17 cellular contexts compared by ENCODE assay signal in the genomic region with DNA sequence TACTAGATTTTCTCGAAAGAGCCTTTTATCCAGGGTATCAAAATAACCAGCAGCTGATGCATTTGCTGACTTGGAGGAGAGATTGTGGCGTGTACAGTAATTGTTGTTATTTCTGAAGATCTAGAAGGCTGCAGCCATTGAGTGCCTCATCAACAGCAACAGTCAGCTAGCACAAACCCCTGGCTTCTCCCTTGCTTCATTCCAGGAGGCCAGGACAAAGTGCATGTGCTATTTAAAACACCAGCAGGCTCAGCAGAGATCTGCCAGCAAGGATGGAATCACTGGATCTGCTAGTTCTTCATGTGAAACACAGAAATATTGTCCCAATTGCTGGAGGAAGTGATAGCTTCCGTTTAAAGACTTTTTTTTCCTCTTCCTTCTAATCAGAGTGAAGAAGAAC. TPM values are rescaled to one million over a fixed set of nuclear protein-coding genes. Genes with fewer than 3 reads are reported as not detected.
"Had no signal": no experiment of that assay in that cellular context is flagged by ENCODE, and none has a peak within 500 bp of the region (broad histone marks: within the 10 kb centered on the region; RNA-seq: fewer than 3 reads in every experiment).

No MANE protein-coding gene starts in this region.

- H3K36me3 ChIP-seq: cardiac muscle cell, sigmoid colon had no signal

- H3K27ac ChIP-seq: cardiac muscle cell, epithelial cell of prostate, sigmoid colon had no signal

- ATAC-seq: activated naive CD8-positive, alpha-beta T cell treated with anti-CD3 and anti-CD28 coated beads, Interleukin-2, amount 50 U/mL, for 24 hours; T-cell had no signal

- H3K9me3 ChIP-seq: sigmoid colon had no signal

- DNase-seq: activated B cell treated with CpG ODN at 0.5 μM for 24 hours; activated CD4-positive, alpha-beta T cell treated with anti-CD3 and anti-CD28 coated beads, Interleukin-2, amount 10 ng/mL, durations not matched to agents 24 days and 14 days; activated CD8-positive, alpha-beta memory T cell treated with anti-CD3 and anti-CD28 coated beads for 24 hours; activated naive CD4-positive, alpha-beta T cell treated with Interleukin-2 at 50 U/mL for 16 hours; activated naive CD8-positive, alpha-beta T cell treated with anti-CD3 and anti-CD28 coated beads, Interleukin-2, amount 50 U/mL, for 24 hours; effector memory CD4-positive, alpha-beta T cell; immature natural killer cell; sigmoid colon; stimulated activated CD4-positive, alpha-beta T cell treated with anti-CD3 and anti-CD28 coated beads, Interleukin-12 subunit alpha, Interleukin-12 subunit beta, amount 100 ng/mL, for 4 hours; stimulated activated naive CD4-positive, alpha-beta T cell; substantia nigra; T-cell; T1000 had no signal

- H3K4me3 ChIP-seq: cardiac muscle cell, coronary artery, sigmoid colon had no signal

RNA-seq across cellular contexts. Expression of a gene that starts 2.8 kb away (rescaled TPM):
- total RNA-seq: activated B cell treated with CpG ODN at 0.5 μM for 24 hours; activated CD4-positive, alpha-beta T cell treated with anti-CD3 and anti-CD28 coated beads, Interleukin-2, amount 10 ng/mL, durations not matched to agents 24 days and 14 days; pulmonary artery endothelial cell; T-cell had no signal
- polyA plus RNA-seq: cardiac muscle cell, immature natural killer cell had no signal
